8 cellular contexts compared by ENCODE assay signal in genomic region chr6:150987371-150987828, GRCh38.
DNase-seq lines count a peak whose midpoint lies in the region; ATAC-seq and TF ChIP-seq lines count a peak whose summit lies in the region.

No MANE protein-coding gene starts in this region.

- POLR2A ChIA-PET in T-cell (lab: Charles Lee) = no interaction called here

- no peaks in the 10 kb centered on the region for H3K9me3 Mint-ChIP-seq in T-cell

- no peaks in the 10 kb centered on the region for H3K27me3 Mint-ChIP-seq in T-cell

- peaks cover 11% of the 10 kb centered on the region for H3K36me3 Mint-ChIP-seq in T-cell

- intact Hi-C loops in sciatic nerve (cut with DNase I) = no loop called here

- H3K4me3 Mint-ChIP-seq in T-cell = peak overlapping the region in 2 of 3 donors; percentile 45 to 60

- CTCF ChIA-PET in T-cell (lab: Charles Lee) = interaction anchor here in 1 of 2 donors (0.7 to 1.2 kb wide), 2 partner anchors 337 to 347 kb away, joined by 3 read pairs; no protein-coding TSS in a partner anchor

- DNase-seq in T-cell (peak in 23 of 34 experiments; percentile 1 to 28 (median 9)), HK-2 (ENCODE audit: unreplicated experiment) (no peak), sciatic nerve (ENCODE audit: low spot score) (no peak), dedifferentiated amniotic fluid mesenchymal stem cell (ENCODE audit: extremely low spot score) (no peak)

- H3K27ac Mint-ChIP-seq in T-cell = peak overlapping the region; percentile 90 to 93

- H3K4me1 Mint-ChIP-seq in T-cell = peaks cover 0 to 8% (median 8%) of the 10 kb centered on the region in 3 donors

- no peak for TF ChIP-seq POLR2A in GM18505 (IDR thresholded peaks at IDR 0.05; ENCODE audit: borderline replicate concordance, extremely low read depth, insufficient read depth, insufficient read length)

- ATAC-seq in GM18505 (IDR thresholded peaks at IDR 0.05; ENCODE audit: unreplicated experiment) (peak; percentile 73), GM21576 (IDR thresholded peaks at IDR 0.05; ENCODE audit: unreplicated experiment) (peak; percentile 96), T-cell (replicated peaks in 1 of 4) (peak; percentile 75 to 92 (median 80)), esophagus mucosa (peak; percentile 80), HG02981 (IDR thresholded peaks at IDR 0.05; ENCODE audit: unreplicated experiment) (no peak), sciatic nerve (no peak)

Comparison
In these comparisons a context has a peak if more than half of its experiments do, and no peak if none do; other contexts are left out.
1. ATAC-seq: peak in GM18505 (single experiment), GM21576 (single experiment), T-cell (4 of 4) and esophagus mucosa (single experiment); none in HG02981 (single experiment) and sciatic nerve (single experiment).
2. DNase-seq: peak in T-cell (23 of 34); none in HK-2 (single experiment), sciatic nerve (single experiment) and dedifferentiated amniotic fluid mesenchymal stem cell (single experiment).